ENCODE assay signal across 1 cellular context in genomic region chr6:138115877-138116660, GRCh38.
TF ChIP-seq lines count a peak whose summit lies in the region.

No MANE protein-coding gene starts in this region.

TF ChIP-seq in GM23338, 12 proteins besides CTCF, POLR2A, EP300 and RAD21 (continued from another document):
- TF ChIP-seq REST (IDR thresholded peaks at IDR 0.05; ENCODE audit: unreplicated experiment) (no peak), CREB1 (CRISPR knock-in tag; IDR thresholded peaks at IDR 0.05; ENCODE audit: low read depth) (no peak), JUNB (IDR thresholded peaks at IDR 0.05; ENCODE audit: unreplicated experiment) (no peak), STAT1 (IDR thresholded peaks at IDR 0.05; ENCODE audit: unreplicated experiment) (no peak), ZNF331 (CRISPR knock-in tag; IDR thresholded peaks at IDR 0.05; ENCODE audit: low read depth) (no peak), POLR2AphosphoS5 (IDR thresholded peaks at IDR 0.05; ENCODE audit: low read depth) (no peak), EZH2 (IDR thresholded peaks at IDR 0.05; ENCODE audit: low read depth, unreplicated experiment) (no peak), ETS1 (IDR thresholded peaks at IDR 0.05) (no peak)
